ENCODE assay signal across 12 cellular contexts in the genomic region with DNA sequence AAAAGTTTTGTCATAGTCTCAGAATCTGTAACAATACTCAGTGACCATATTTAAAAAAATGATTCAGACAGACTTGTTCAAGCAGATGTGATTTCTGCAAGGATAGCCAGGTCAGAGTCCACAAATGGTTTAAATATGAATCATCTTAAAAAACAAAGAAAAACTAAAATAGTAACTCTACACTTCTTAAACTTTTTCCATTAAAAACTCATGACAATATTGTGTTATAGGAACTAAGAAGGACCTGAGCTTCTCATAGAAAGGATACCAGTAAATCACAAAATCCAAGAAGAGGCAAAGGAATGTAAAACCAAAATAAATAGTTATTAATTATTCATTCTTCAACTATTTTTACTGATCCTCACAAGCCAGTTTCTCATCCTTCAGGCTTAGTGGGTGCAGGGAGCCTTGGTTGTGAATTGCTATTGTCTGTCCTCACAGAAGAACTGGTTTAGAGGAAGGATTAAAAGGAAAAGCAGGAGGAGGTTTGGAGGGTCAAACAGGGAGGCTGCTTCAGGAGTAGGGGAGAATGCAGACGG.
DNase-seq lines count a peak whose midpoint lies in the region; ATAC-seq and TF ChIP-seq lines count a peak whose summit lies in the region.
"Had no signal": no experiment of that assay in that cellular context is flagged by ENCODE, and none has a peak within 500 bp of the region (broad histone marks: within the 10 kb centered on the region; RNA-seq: fewer than 3 reads in every experiment).

No MANE protein-coding gene starts in this region.

- no peaks in the 10 kb centered on the region for H3K4me1 Mint-ChIP-seq in activated T-helper 2 cell treated with anti-CD3 and anti-CD28 coated beads, Interferon-gamma antibody, Interleukin-2, Interleukin-4, amounts not matched to agents 10 μg/mL and 5 μg/mL and 100 μg/mL, durations not matched to agents 14 hours and 24 hours and 36 hours (ENCODE audit: low read depth)
- H3K4me1 Mint-ChIP-seq: activated naive CD4-positive, alpha-beta T cell treated with anti-CD3 and anti-CD28 coated beads, Interleukin-2, amount 10 ng/mL, durations not matched to agents 7 days and 5 days; natural killer cell had no signal

- peaks cover 16% of the 10 kb centered on the region for H3K27me3 Mint-ChIP-seq in activated T-helper 2 cell treated with anti-CD3 and anti-CD28 coated beads, Interferon-gamma antibody, Interleukin-2, Interleukin-4, amounts not matched to agents 10 μg/mL and 5 μg/mL and 100 μg/mL, durations not matched to agents 14 hours and 24 hours and 36 hours (ENCODE audit: low read depth)

- ATAC-seq in left lung (peak; percentile 14), HG03439 (IDR thresholded peaks at IDR 0.05; ENCODE audit: unreplicated experiment) (no peak), GM21825 (IDR thresholded peaks at IDR 0.05; ENCODE audit: unreplicated experiment) (no peak)
- ATAC-seq: natural killer cell had no signal

- H3K27me3 ChIP-seq in AG04450 (ENCODE audit: control insufficient read depth, insufficient read depth, low read length) = no peaks in the 10 kb centered on the region
- no peaks in the 10 kb centered on the region for H3K27me3 ChIP-seq in breast epithelium
- no peaks in the 10 kb centered on the region for H3K27me3 ChIP-seq in left lung
- H3K27me3 ChIP-seq: BLaER1 had no signal

- DNase-seq in AG04450 (ENCODE audit: low read depth, low spot score) = no peak
- DNase-seq in HT-29 (ENCODE audit: low spot score) = peak; percentile 53
- DNase-seq in breast epithelium (ENCODE audit: low spot score in 2 of 2) = no peak
- DNase-seq in left lung = no peak
- no peak for DNase-seq in activated T-helper 2 cell treated with anti-CD3 and anti-CD28 coated beads, Interferon-gamma antibody, Interleukin-2, Interleukin-4, amounts not matched to agents 10 μg/mL and 5 μg/mL and 100 μg/mL, durations not matched to agents 14 hours and 24 hours and 36 hours (ENCODE audit: low spot score)
- DNase-seq in putamen (ENCODE audit: low spot score) = no peak
- DNase-seq: activated naive CD4-positive, alpha-beta T cell treated with anti-CD3 and anti-CD28 coated beads, Interleukin-2, amount 10 ng/mL, durations not matched to agents 7 days and 5 days; natural killer cell; NCI-H1694 had no signal

- no peaks in the 10 kb centered on the region for H3K9me3 Mint-ChIP-seq in activated T-helper 2 cell treated with anti-CD3 and anti-CD28 coated beads, Interferon-gamma antibody, Interleukin-2, Interleukin-4, amounts not matched to agents 10 μg/mL and 5 μg/mL and 100 μg/mL, durations not matched to agents 14 hours and 24 hours and 36 hours
- H3K9me3 Mint-ChIP-seq: activated naive CD4-positive, alpha-beta T cell treated with anti-CD3 and anti-CD28 coated beads, Interleukin-2, amount 10 ng/mL, durations not matched to agents 7 days and 5 days; natural killer cell had no signal

- H3K36me3 Mint-ChIP-seq in activated T-helper 2 cell treated with anti-CD3 and anti-CD28 coated beads, Interferon-gamma antibody, Interleukin-2, Interleukin-4, amounts not matched to agents 10 μg/mL and 5 μg/mL and 100 μg/mL, durations not matched to agents 14 hours and 24 hours and 36 hours (ENCODE audit: low read depth) = no peaks in the 10 kb centered on the region
- H3K36me3 Mint-ChIP-seq: activated naive CD4-positive, alpha-beta T cell treated with anti-CD3 and anti-CD28 coated beads, Interleukin-2, amount 10 ng/mL, durations not matched to agents 7 days and 5 days; natural killer cell had no signal

- no peaks in the 10 kb centered on the region for H3K9me3 ChIP-seq in AG04450 (ENCODE audit: control insufficient read depth, insufficient read depth, low read length)
- H3K9me3 ChIP-seq in breast epithelium = no peaks in the 10 kb centered on the region
- H3K9me3 ChIP-seq in left lung = no peaks in the 10 kb centered on the region
- H3K9me3 ChIP-seq: BLaER1 had no signal

- TF ChIP-seq CTCF in AG04450 (IDR thresholded peaks at IDR 0.05; ENCODE audit: low read depth, low read length) (no peak), breast epithelium (IDR thresholded peaks at IDR 0.05) (no peak), left lung (IDR thresholded peaks at IDR 0.05) (no peak)

- H3K4me1 ChIP-seq in breast epithelium = no peaks in the 10 kb centered on the region
- no peaks in the 10 kb centered on the region for H3K4me1 ChIP-seq in left lung
- H3K4me1 ChIP-seq: BLaER1 had no signal

- TF ChIP-seq POLR2A in breast epithelium (IDR thresholded peaks at IDR 0.05) = no peak

- peak overlapping the region; percentile 83 for H3K27ac ChIP-seq in AG04450 (ENCODE audit: low read depth, low read length)
- peak overlapping the region; percentile 39 to 45 for H3K27ac ChIP-seq in breast epithelium
- no peak overlapping the region for H3K27ac ChIP-seq in left lung
- H3K27ac ChIP-seq: BLaER1 had no signal

- CTCF ChIA-PET in AG04450 (lab: Charles Lee) = interaction anchor here (0.5 to 1.5 kb wide), 3 partner anchors 9 to 388 kb away, joined by 3 to 4 read pairs (median 3); no protein-coding TSS in a partner anchor

- no peak overlapping the region for H3K27ac Mint-ChIP-seq in activated T-helper 2 cell treated with anti-CD3 and anti-CD28 coated beads, Interferon-gamma antibody, Interleukin-2, Interleukin-4, amounts not matched to agents 10 μg/mL and 5 μg/mL and 100 μg/mL, durations not matched to agents 14 hours and 24 hours and 36 hours
- H3K27ac Mint-ChIP-seq: activated naive CD4-positive, alpha-beta T cell treated with anti-CD3 and anti-CD28 coated beads, Interleukin-2, amount 10 ng/mL, durations not matched to agents 7 days and 5 days; natural killer cell had no signal

- H3K36me3 ChIP-seq in breast epithelium (no peaks in the 10 kb centered on the region), left lung (no peaks in the 10 kb centered on the region)
- H3K36me3 ChIP-seq: BLaER1 had no signal

- POLR2A ChIA-PET in AG04450 (lab: Yijun Ruan, JAX) = no interaction called here

- intact Hi-C loops in breast epithelium (cut with DNase I; ENCODE audit: low total_unique reads) = no loop called here
- intact Hi-C loops in left lung (cut with DNase I) = no loop called here
- intact Hi-C loops in activated T-helper 2 cell treated with anti-CD3 and anti-CD28 coated beads, Interferon-gamma antibody, Interleukin-2, Interleukin-4, amounts not matched to agents 10 μg/mL and 5 μg/mL and 100 μg/mL, durations not matched to agents 14 hours and 24 hours and 36 hours (cut with micrococcal nuclease) = no loop called here

- H3K4me3 ChIP-seq in AG04450 (ENCODE audit: low read depth, low read length) (no peak overlapping the region), breast epithelium (no peak overlapping the region), left lung (no peak overlapping the region)
- H3K4me3 ChIP-seq: BLaER1 had no signal

- no peak overlapping the region for H3K4me3 Mint-ChIP-seq in activated T-helper 2 cell treated with anti-CD3 and anti-CD28 coated beads, Interferon-gamma antibody, Interleukin-2, Interleukin-4, amounts not matched to agents 10 μg/mL and 5 μg/mL and 100 μg/mL, durations not matched to agents 14 hours and 24 hours and 36 hours (ENCODE audit: low read depth)
- H3K4me3 Mint-ChIP-seq: activated naive CD4-positive, alpha-beta T cell treated with anti-CD3 and anti-CD28 coated beads, Interleukin-2, amount 10 ng/mL, durations not matched to agents 7 days and 5 days; natural killer cell had no signal

Comparison
In these comparisons a context has a peak if more than half of its experiments do, and no peak if none do; other contexts are left out.
1. H3K27ac ChIP-seq: peak in AG04450 (single experiment) and breast epithelium (2 of 2); none in left lung (0 of 2).